Comparison of ENCODE assay signal across 2 cellular contexts in the genomic region with DNA sequence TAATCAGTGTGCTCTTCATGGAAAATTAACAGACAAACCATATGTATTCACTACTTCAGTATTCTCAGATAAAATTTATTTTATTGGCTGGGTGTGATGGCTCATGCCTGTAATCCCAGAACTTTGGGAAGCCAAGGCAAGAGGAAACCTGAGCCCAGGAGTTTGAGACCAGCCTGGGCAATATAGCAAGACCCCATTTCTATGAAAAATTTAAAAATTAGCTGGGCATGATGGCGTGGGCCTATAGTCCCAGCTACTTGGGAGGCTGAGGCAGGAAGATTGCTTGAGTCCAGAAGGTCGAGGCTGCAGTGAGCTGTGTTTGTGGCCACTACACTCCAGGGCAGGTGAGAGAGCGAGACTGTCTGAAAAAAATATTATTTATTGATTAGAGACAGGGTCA.
A peak's percentile ranks its signal among the peaks of the same experiment; 100 is the strongest.
TF ChIP-seq lines count a peak whose summit lies in the region.

No MANE protein-coding gene starts in this region.

TF ChIP-seq in HepG2, 621 proteins besides CTCF, POLR2A, EP300 and RAD21:
- TF ChIP-seq, protein P1, sequence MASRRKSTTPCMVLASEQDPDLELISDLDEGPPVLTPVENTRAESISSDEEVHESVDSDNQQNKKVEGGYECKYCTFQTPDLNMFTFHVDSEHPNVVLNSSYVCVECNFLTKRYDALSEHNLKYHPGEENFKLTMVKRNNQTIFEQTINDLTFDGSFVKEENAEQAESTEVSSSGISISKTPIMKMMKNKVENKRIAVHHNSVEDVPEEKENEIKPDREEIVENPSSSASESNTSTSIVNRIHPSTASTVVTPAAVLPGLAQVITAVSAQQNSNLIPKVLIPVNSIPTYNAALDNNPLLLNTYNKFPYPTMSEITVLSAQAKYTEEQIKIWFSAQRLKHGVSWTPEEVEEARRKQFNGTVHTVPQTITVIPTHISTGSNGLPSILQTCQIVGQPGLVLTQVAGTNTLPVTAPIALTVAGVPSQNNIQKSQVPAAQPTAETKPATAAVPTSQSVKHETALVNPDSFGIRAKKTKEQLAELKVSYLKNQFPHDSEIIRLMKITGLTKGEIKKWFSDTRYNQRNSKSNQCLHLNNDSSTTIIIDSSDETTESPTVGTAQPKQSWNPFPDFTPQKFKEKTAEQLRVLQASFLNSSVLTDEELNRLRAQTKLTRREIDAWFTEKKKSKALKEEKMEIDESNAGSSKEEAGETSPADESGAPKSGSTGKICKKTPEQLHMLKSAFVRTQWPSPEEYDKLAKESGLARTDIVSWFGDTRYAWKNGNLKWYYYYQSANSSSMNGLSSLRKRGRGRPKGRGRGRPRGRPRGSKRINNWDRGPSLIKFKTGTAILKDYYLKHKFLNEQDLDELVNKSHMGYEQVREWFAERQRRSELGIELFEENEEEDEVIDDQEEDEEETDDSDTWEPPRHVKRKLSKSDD (CRISPR knock-in tag; IDR thresholded peaks at IDR 0.05; ENCODE audit: low read depth), result no peak
- TF ChIP-seq ZNF121 (CRISPR knock-in tag; IDR thresholded peaks at IDR 0.05), result peak; percentile 64
TF ChIP-seq in HepG2: peak in this region for 1.

TF ChIP-seq in K562, 482 proteins besides CTCF, POLR2A, EP300 and RAD21:
- TF ChIP-seq, protein P2, sequence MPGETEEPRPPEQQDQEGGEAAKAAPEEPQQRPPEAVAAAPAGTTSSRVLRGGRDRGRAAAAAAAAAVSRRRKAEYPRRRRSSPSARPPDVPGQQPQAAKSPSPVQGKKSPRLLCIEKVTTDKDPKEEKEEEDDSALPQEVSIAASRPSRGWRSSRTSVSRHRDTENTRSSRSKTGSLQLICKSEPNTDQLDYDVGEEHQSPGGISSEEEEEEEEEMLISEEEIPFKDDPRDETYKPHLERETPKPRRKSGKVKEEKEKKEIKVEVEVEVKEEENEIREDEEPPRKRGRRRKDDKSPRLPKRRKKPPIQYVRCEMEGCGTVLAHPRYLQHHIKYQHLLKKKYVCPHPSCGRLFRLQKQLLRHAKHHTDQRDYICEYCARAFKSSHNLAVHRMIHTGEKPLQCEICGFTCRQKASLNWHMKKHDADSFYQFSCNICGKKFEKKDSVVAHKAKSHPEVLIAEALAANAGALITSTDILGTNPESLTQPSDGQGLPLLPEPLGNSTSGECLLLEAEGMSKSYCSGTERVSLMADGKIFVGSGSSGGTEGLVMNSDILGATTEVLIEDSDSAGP (CRISPR knock-in tag; IDR thresholded peaks at IDR 0.05), result no peak
- TF ChIP-seq ZNF121 (CRISPR knock-in tag; conservative IDR thresholded peaks at IDR 0.05), result peak; percentile 56; the same call in 1 of the 2 replicates
